ENCODE assay signal across 27 cellular contexts in the genomic region with DNA sequence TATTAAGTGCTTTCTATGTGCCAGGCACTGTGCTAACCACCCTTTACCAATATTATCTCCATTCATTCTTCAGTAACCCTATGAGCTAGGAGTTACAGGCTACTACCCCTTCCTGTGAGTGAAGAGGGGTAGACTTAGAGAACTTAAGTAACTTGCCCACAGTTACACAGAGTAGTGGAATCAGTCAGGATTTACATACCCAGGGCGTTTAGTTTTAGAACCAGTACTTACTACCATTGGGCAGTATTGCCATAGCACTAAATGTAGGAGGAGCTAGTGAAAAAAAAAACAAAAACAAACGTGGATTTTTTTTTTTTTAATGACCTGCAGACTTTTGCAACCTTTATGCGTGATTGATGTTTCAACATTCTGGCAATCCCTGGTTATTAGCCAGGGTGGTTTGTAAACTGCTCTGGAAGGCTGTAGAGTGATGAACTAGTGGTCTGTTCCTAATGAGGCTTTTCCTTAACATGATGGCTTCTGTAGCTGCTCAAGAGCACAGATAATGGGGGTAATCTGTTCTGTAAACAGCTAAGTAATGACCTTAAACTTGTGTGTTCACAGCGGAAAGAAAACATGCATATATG. TPM values are rescaled to one million over a fixed set of nuclear protein-coding genes. Genes with fewer than 3 reads are reported as not detected.
DNase-seq lines count a peak whose midpoint lies in the region; ATAC-seq, FAIRE-seq and TF ChIP-seq lines count a peak whose summit lies in the region.
"Had no signal": no experiment of that assay in that cellular context is flagged by ENCODE, and none has a peak within 500 bp of the region (broad histone marks: within the 10 kb centered on the region; RNA-seq: fewer than 3 reads in every experiment).

No MANE protein-coding gene starts in this region.

- H3K27me3 ChIP-seq in liver (ENCODE audit: control insufficient read depth in 4 of 4, insufficient read depth in 4 of 4, low read length in 3 of 4) (no peaks in the 10 kb centered on the region), HepG2 (ENCODE audit: control insufficient read depth in 1 of 2, insufficient read depth in 2 of 2, low read length in 2 of 2) (no peaks in the 10 kb centered on the region), upper lobe of right lung (no peaks in the 10 kb centered on the region), heart right ventricle (no peaks in the 10 kb centered on the region)
- H3K27me3 ChIP-seq: body of pancreas, heart left ventricle, testis had no signal

- no peaks in the 10 kb centered on the region; the same call in 1 of the 2 replicates for H4K20me1 ChIP-seq in HepG2 (ENCODE audit: insufficient read depth, low read length)

- in situ Hi-C loops in HepG2 (cut with HindIII; ENCODE audit: extremely low pct_ligation_motif_present, low pct_unique_long_range_greater_than_20kb) = no loop called here

- no peaks in the 10 kb centered on the region for H3K36me3 Mint-ChIP-seq in stimulated activated effector memory CD8-positive, alpha-beta T cell treated with anti-CD3 and anti-CD28 coated beads, Interleukin-12 subunit alpha, Interleukin-12 subunit beta, amount 100 ng/mL, for 72 hours

- H3K36me3 ChIP-seq in liver (ENCODE audit: control insufficient read depth in 4 of 4, insufficient read depth in 3 of 4, low read depth in 1 of 4, low read length in 3 of 4) (no peaks in the 10 kb centered on the region), HepG2 (replicated peaks in 1 of 2; ENCODE audit: control insufficient read depth in 1 of 2, insufficient read depth in 2 of 2, low read length in 2 of 2) (no peaks in the 10 kb centered on the region), upper lobe of right lung (no peaks in the 10 kb centered on the region), heart right ventricle (no peaks in the 10 kb centered on the region)
- H3K36me3 ChIP-seq: heart left ventricle, WERI-Rb-1 had no signal

- 27% methylated on average over 4 of the region's 4 CpGs for WGBS in liver
- 81% methylated on average over 4 of the region's 4 CpGs for WGBS in HepG2 (ENCODE audit: low lambda C conversion rate)
- 68 to 77% methylated on average over 4 of the region's 4 CpGs for WGBS in heart right ventricle, 2 donors

- H3K9me3 ChIP-seq in liver (ENCODE audit: control insufficient read depth in 4 of 4, low read length in 3 of 4) (no peaks in the 10 kb centered on the region), HepG2 (ENCODE audit: low read length) (no peaks in the 10 kb centered on the region), upper lobe of right lung (no peaks in the 10 kb centered on the region), heart right ventricle (no peaks in the 10 kb centered on the region)
- H3K9me3 ChIP-seq: body of pancreas, heart left ventricle, testis had no signal

- POLR2A ChIA-PET in HepG2 (lab: Yijun Ruan, JAX) = interaction anchor here (2.0 kb wide), 1 partner anchor 11 kb away, joined by 11 read pairs; the partner anchor contains the start of gene TBCEL

- H3K27ac ChIP-seq in liver (ENCODE audit: low read depth in 1 of 2, low read length in 2 of 2) (peak overlapping the region; percentile 62 to 68), HepG2 (ENCODE audit: extremely low read length, insufficient read depth, low read length) (no peak overlapping the region), upper lobe of right lung (no peak overlapping the region), heart right ventricle (no peak overlapping the region)
- H3K27ac ChIP-seq: body of pancreas, C4-2B, heart left ventricle, RWPE1, SK-N-MC, testis, WERI-Rb-1 had no signal

- CTCF ChIA-PET in HepG2 (lab: Yijun Ruan, JAX; ENCODE audit: low intra/inter-chr PET ratio, low total read pairs) = no interaction called here

- FAIRE-seq in HepG2 (lab: Jason Lieb, UNC) = no peak

- no TSS peak for BruUV-seq in HepG2 (replicated peaks; lab: Mats Ljungman, UMichigan)

- H3K27ac Mint-ChIP-seq in stimulated activated effector memory CD8-positive, alpha-beta T cell treated with anti-CD3 and anti-CD28 coated beads, Interleukin-12 subunit alpha, Interleukin-12 subunit beta, amount 100 ng/mL, for 72 hours = no peak overlapping the region
- H3K27ac Mint-ChIP-seq: HFFc6; naive thymus-derived CD8-positive, alpha-beta T cell; stimulated activated naive B cell treated with anti-CD40 and anti-IgM and Interleukin-4, amounts not matched to agents 10 μg/mL and 1 μg/mL and 100 μg/mL, for 72 hours had no signal

- H3K4me1 ChIP-seq in liver (ENCODE audit: control insufficient read depth in 4 of 4, insufficient read depth in 4 of 4, low read length in 3 of 4) (peaks cover 7 to 66% (median 39%) of the 10 kb centered on the region in 4 donors), HepG2 (ENCODE audit: insufficient read depth, low read length) (peaks cover 47% of the 10 kb centered on the region), upper lobe of right lung (peaks cover 2% of the 10 kb centered on the region), heart right ventricle (peaks cover 0 to 14% (median 2%) of the 10 kb centered on the region in 9 donors)
- H3K4me1 ChIP-seq: testis had no signal

- DNase-seq in HepG2 (ENCODE audit: low spot score) (no peak), NCI-H1436 (lab: John Stamatoyannopoulos, UW) (peak; percentile 23), erythroblast (lab: John Stamatoyannopoulos, UW) (peak; percentile 17 to 42), upper lobe of right lung (no peak), heart right ventricle (no peak)
- no peak for DNase-seq in stimulated activated effector memory CD8-positive, alpha-beta T cell treated with anti-CD3 and anti-CD28 coated beads, Interleukin-12 subunit alpha, Interleukin-12 subunit beta, amount 100 ng/mL, for 72 hours (ENCODE audit: low spot score in 2 of 2)
- DNase-seq: activated CD4-positive, alpha-beta T cell treated with anti-CD3 and anti-CD28 coated beads, Interleukin-2, amount 50 U/mL, for 48 hours; activated CD8-positive, alpha-beta memory T cell treated with anti-CD3 and anti-CD28 coated beads, Interleukin-2, amount 50 U/mL, for 4 hours; body of pancreas; heart left ventricle; HFFc6; IMR-90; left cardiac atrium; midbrain; naive thymus-derived CD8-positive, alpha-beta T cell; NCI-H2171; NCI-H69; stimulated activated CD4-positive, alpha-beta T cell treated with anti-CD3 and anti-CD28 coated beads, Interleukin-4, amount 100 ng/mL, for 1 hour; stimulated activated naive B cell treated with anti-CD40 and anti-IgM and Interleukin-4, amounts not matched to agents 10 μg/mL and 1 μg/mL and 100 μg/mL, for 72 hours; testis; WERI-Rb-1 had no signal

- no peaks in the 10 kb centered on the region for H3K9me3 Mint-ChIP-seq in stimulated activated effector memory CD8-positive, alpha-beta T cell treated with anti-CD3 and anti-CD28 coated beads, Interleukin-12 subunit alpha, Interleukin-12 subunit beta, amount 100 ng/mL, for 72 hours
- H3K9me3 Mint-ChIP-seq: activated T-helper 2 cell treated with anti-CD3 and anti-CD28 coated beads, Interferon-gamma antibody, Interleukin-2, Interleukin-4, amounts not matched to agents 10 μg/mL and 5 μg/mL and 100 μg/mL, durations not matched to agents 14 hours and 24 hours and 36 hours; HFFc6; naive thymus-derived CD8-positive, alpha-beta T cell; stimulated activated naive B cell treated with anti-CD40 and anti-IgM and Interleukin-4, amounts not matched to agents 10 μg/mL and 1 μg/mL and 100 μg/mL, for 72 hours had no signal

- intact Hi-C loops in HepG2 (cut with micrococcal nuclease; ENCODE audit: unreplicated experiment) (loop anchor here (5.0 kb wide), 1 partner anchor 37 kb away; no protein-coding TSS in a partner anchor), upper lobe of right lung (cut with DNase I) (no loop called here), heart right ventricle (cut with DNase I) (no loop called here)

- H3K4me3 ChIP-seq in liver (ENCODE audit: low read depth in 1 of 3, low read length in 3 of 3) (no peak overlapping the region), HepG2 (replicated peaks in 1 of 3; ENCODE audit: insufficient read depth in 1 of 3, low read depth in 2 of 3, low read length in 3 of 3) (no peak overlapping the region), upper lobe of right lung (no peak overlapping the region), heart right ventricle (no peak overlapping the region)
- H3K4me3 ChIP-seq: body of pancreas, heart left ventricle, SK-N-MC, testis had no signal

- no peak for ATAC-seq in HepG2
- ATAC-seq in stimulated activated effector memory CD8-positive, alpha-beta T cell treated with anti-CD3 and anti-CD28 coated beads, Interleukin-12 subunit alpha, Interleukin-12 subunit beta, amount 100 ng/mL, for 72 hours = peak; percentile 39
- no peak for ATAC-seq in upper lobe of right lung
- no peak for ATAC-seq in heart right ventricle
- ATAC-seq: body of pancreas; heart left ventricle; left cardiac atrium; naive thymus-derived CD8-positive, alpha-beta T cell; stimulated activated naive B cell treated with anti-CD40 and anti-IgM and Interleukin-4, amounts not matched to agents 10 μg/mL and 1 μg/mL and 100 μg/mL, for 72 hours had no signal

- no peak for TF ChIP-seq EP300 in HepG2 (IDR thresholded peaks at IDR 0.05; ENCODE audit: low read depth in 2 of 2, low read length in 2 of 2)
- TF ChIP-seq EP300 in HepG2 (CRISPR knock-in tag; IDR thresholded peaks at IDR 0.05; ENCODE audit: borderline replicate concordance) = no peak

- no peaks in the 10 kb centered on the region for H3K79me2 ChIP-seq in HepG2 (ENCODE audit: insufficient read depth, low read length)

- no peak overlapping the region for H3K4me2 ChIP-seq in HepG2 (ENCODE audit: low read depth, low read length)

- no peak overlapping the region for H3K4me3 Mint-ChIP-seq in stimulated activated effector memory CD8-positive, alpha-beta T cell treated with anti-CD3 and anti-CD28 coated beads, Interleukin-12 subunit alpha, Interleukin-12 subunit beta, amount 100 ng/mL, for 72 hours
- H3K4me3 Mint-ChIP-seq: activated naive CD8-positive, alpha-beta T cell; HFFc6; naive thymus-derived CD8-positive, alpha-beta T cell; stimulated activated naive B cell treated with anti-CD40 and anti-IgM and Interleukin-4, amounts not matched to agents 10 μg/mL and 1 μg/mL and 100 μg/mL, for 72 hours had no signal

- TF ChIP-seq POLR2A in HepG2 (IDR thresholded peaks at IDR 0.05; ENCODE audit: insufficient read depth in 1 of 2, low read depth in 2 of 2, low read length in 2 of 2) (no peak), erythroblast (IDR thresholded peaks at IDR 0.05; ENCODE audit: low read length) (no peak)

- TF ChIP-seq CTCF in liver (IDR thresholded peaks at IDR 0.05; ENCODE audit: low read depth, low read length, missing input control) (no peak), HepG2 (CRISPR knock-in tag; IDR thresholded peaks at IDR 0.05) (no peak), upper lobe of right lung (IDR thresholded peaks at IDR 0.05) (no peak), heart right ventricle (IDR thresholded peaks at IDR 0.05) (no peak)

- no peak overlapping the region for H2AFZ ChIP-seq in HepG2 (ENCODE audit: low read length)

- H3K9ac ChIP-seq in liver (ENCODE audit: low read depth in 1 of 2, low read length in 2 of 2) (no peak overlapping the region), HepG2 (ENCODE audit: insufficient read depth, low read depth, low read length) (no peak overlapping the region)

- peaks cover 22% of the 10 kb centered on the region for H3K4me1 Mint-ChIP-seq in stimulated activated effector memory CD8-positive, alpha-beta T cell treated with anti-CD3 and anti-CD28 coated beads, Interleukin-12 subunit alpha, Interleukin-12 subunit beta, amount 100 ng/mL, for 72 hours

- TF ChIP-seq RAD21 in liver (IDR thresholded peaks at IDR 0.05) (peak in 1 of 2 donors; percentile 39), HepG2 (CRISPR knock-in tag; IDR thresholded peaks at IDR 0.05) (no peak)

RNA-seq across cellular contexts. Expression of gene TBCEL, which starts 11.4 kb away (rescaled TPM):
- total RNA-seq in liver (10 to 100 TPM; 25.9 to 41.3 TPM), HepG2 (2016; rRNA removed; fragmentation: Illumina TruSeq; extraction: Trizol) (12.5 and 12.8 TPM in 2 replicates), upper lobe of right lung (41.1 TPM), heart right ventricle (10 to 100 TPM; 20.7 to 39.9 (median 31.2) TPM)
- polyA plus RNA-seq in liver (1 to 10 TPM; 6.7 to 9.0 TPM), HepG2 (2011; rRNA removed) (5.3 and 6.1 TPM in 2 replicates), heart right ventricle (1 to 10 TPM; 3.9 to 4.1 TPM)
- total RNA-seq in HepG2 (2016; cell fraction: cytosol; rRNA removed; fragmentation: Illumina TruSeq; extraction: Trizol; ENCODE audit: low read depth) = 33.1 and 42.8 TPM in 2 replicates
- 11.9 and 13.3 TPM in 2 replicates for total RNA-seq in HepG2 (2016; cell fraction: insoluble cytoplasmic fraction; rRNA removed; fragmentation: Illumina TruSeq; extraction: Trizol)
- 26.5 and 32.1 TPM in 2 replicates for total RNA-seq in HepG2 (2016; cell fraction: membrane; rRNA removed; fragmentation: Illumina TruSeq; extraction: Trizol)
- 15.5 and 16.2 TPM in 2 replicates for total RNA-seq in HepG2 (2016; cell fraction: nucleus; rRNA removed; fragmentation: Illumina TruSeq; extraction: Trizol)
- 2.4 and 3.4 TPM in 2 replicates for polyA plus RNA-seq in HepG2 (2011; cell fraction: cytosol; rRNA removed)
- 7.1 and 10.7 TPM in 2 replicates for polyA plus RNA-seq in HepG2 (2011; cell fraction: nucleus; rRNA removed)
- 4.4 and 5.6 TPM in 2 replicates for polyA plus RNA-seq in HepG2 (2012)
- polyA plus RNA-seq in HepG2 (2016; cell fraction: cytosol; fragmentation: Illumina TruSeq; extraction: Trizol; ENCODE audit: low read depth) = 0.63 and 0.92 TPM in 2 replicates
- 9.6 and 11.1 TPM in 2 replicates for polyA plus RNA-seq in HepG2 (2016; cell fraction: insoluble cytoplasmic fraction; fragmentation: Illumina TruSeq; extraction: Trizol; ENCODE audit: low read depth)
- polyA plus RNA-seq in HepG2 (2016; cell fraction: membrane; fragmentation: Illumina TruSeq; extraction: Trizol; ENCODE audit: low read depth) = 3.2 and 4.1 TPM in 2 replicates
- polyA plus RNA-seq in HepG2 (2016; cell fraction: nucleus; fragmentation: Illumina TruSeq; extraction: Trizol; ENCODE audit: insufficient read depth, low read depth) = 11.5 and 13.9 TPM in 2 replicates
- 7.2 and 7.5 TPM in 2 replicates for polyA minus RNA-seq in HepG2 (2011; rRNA and poly(A)+ RNA removed; ENCODE audit: low replicate concordance)
- polyA minus RNA-seq in HepG2 (2011; cell fraction: cytosol; rRNA and poly(A)+ RNA removed) = 9.1 and 12.5 TPM in 2 replicates
- 48.6 and 49.1 TPM in 2 replicates for polyA minus RNA-seq in HepG2 (2011; cell fraction: nucleus; rRNA and poly(A)+ RNA removed)

Comparison
In these comparisons a context has a peak if more than half of its experiments do, and no peak if none do; other contexts are left out.
1. H3K27ac ChIP-seq: peak in liver (2 of 2); none in HepG2 (single experiment), upper lobe of right lung (single experiment) and heart right ventricle (0 of 10).
2. DNase-seq: peak in NCI-H1436 (single experiment) and erythroblast (2 of 2); none in HepG2 (single experiment), stimulated activated effector memory CD8-positive, alpha-beta T cell treated with anti-CD3 and anti-CD28 coated beads, Interleukin-12 subunit alpha, Interleukin-12 subunit beta, amount 100 ng/mL, for 72 hours (0 of 2), upper lobe of right lung (single experiment) and heart right ventricle (0 of 2).